In genomic region chr3:197552198-197552597, GRCh38 we compare ENCODE assay signal across 23 cellular contexts. TPM values are rescaled to one million over a fixed set of nuclear protein-coding genes. Genes with fewer than 3 reads are reported as not detected.
DNase-seq lines count a peak whose midpoint lies in the region; ATAC-seq, FAIRE-seq and TF ChIP-seq lines count a peak whose summit lies in the region.
"Had no signal": no experiment of that assay in that cellular context is flagged by ENCODE, and none has a peak within 500 bp of the region (broad histone marks: within the 10 kb centered on the region; RNA-seq: fewer than 3 reads in every experiment).

No MANE protein-coding gene starts in this region.

- peak overlapping the region; percentile 18 for H3K27ac Mint-ChIP-seq in activated CD8-positive, alpha-beta T cell treated with anti-CD3 and anti-CD28 coated beads, Interleukin-2, amount 10 ng/mL, durations not matched to agents 7 days and 5 days
- no peak overlapping the region for H3K27ac Mint-ChIP-seq in activated CD8-positive, alpha-beta T cell treated with anti-CD3 and anti-CD28 coated beads for 36 hours
- no peak overlapping the region for H3K27ac Mint-ChIP-seq in neural progenitor cell
- H3K27ac Mint-ChIP-seq: B cell, GM23338, HFFc6 had no signal

- H3K9ac ChIP-seq in HepG2 (ENCODE audit: insufficient read depth, low read depth, low read length): no peak overlapping the region
- H3K9ac ChIP-seq in H1 (replicated peaks in 1 of 4; ENCODE audit: extremely low read depth in 1 of 4, low read depth in 3 of 4, low read length in 3 of 4): no peak overlapping the region
- no peak overlapping the region for H3K9ac ChIP-seq in neural progenitor cell
- H3K9ac ChIP-seq: BLaER1 treated with 17β-estradiol and CSF1 and Interleukin-3, amounts not matched to agents 10 nM and 100 nM had no signal

- WGBS in HepG2 (ENCODE audit: low lambda C conversion rate): 97% methylated on average over 6 of the region's 6 CpGs
- WGBS in right lobe of liver (ENCODE audit: insufficient coverage, low coverage, low lambda C conversion rate, missing lambda C conversion rate): 94% methylated on average over 5 of the region's 6 CpGs
- WGBS in H1 (ENCODE audit: extremely low coverage in 1 of 2, insufficient coverage in 1 of 2, insufficient read length in 1 of 2, insufficient replicate concordance in 2 of 2, low coverage in 1 of 2, low lambda C conversion rate in 2 of 2, missing lambda C conversion rate in 1 of 2), 2 experiments: 91% methylated on average over 6 of the region's 6 CpGs; no CpG with 5 or more reads in 1 of the 2 experiments

- POLR2A ChIA-PET in activated CD8-positive, alpha-beta T cell treated with anti-CD3 and anti-CD28 coated beads, Interleukin-2, amount 10 ng/mL, durations not matched to agents 7 days and 5 days (lab: Charles Lee): no interaction called here
- POLR2A ChIA-PET in activated CD8-positive, alpha-beta T cell treated with anti-CD3 and anti-CD28 coated beads for 36 hours (lab: Charles Lee): interaction anchor here (1.7 kb wide), 1 partner anchor 37 kb away, joined by 5 read pairs; no protein-coding TSS in a partner anchor
- POLR2A ChIA-PET in HepG2 (lab: Yijun Ruan, JAX): no interaction called here
- POLR2A ChIA-PET in H1 (lab: Charles Lee; ENCODE audit: partially characterized antibody): interaction anchor here (1.1 kb wide), 1 partner anchor 9 kb away, joined by 4 read pairs; no protein-coding TSS in a partner anchor

- intact Hi-C loops in activated CD8-positive, alpha-beta T cell treated with anti-CD3 and anti-CD28 coated beads for 36 hours (cut with micrococcal nuclease): no loop called here
- intact Hi-C loops in HepG2 (cut with micrococcal nuclease; ENCODE audit: unreplicated experiment) (loop anchor here (5.0 kb wide), 1 partner anchor 40 kb away; no protein-coding TSS in a partner anchor), right lobe of liver (cut with DNase I) (no loop called here)

- H2BK15ac ChIP-seq in H1 (ENCODE audit: low read length): no peak overlapping the region

- H3K36me3 ChIP-seq in HepG2 (replicated peaks in 1 of 2; ENCODE audit: control insufficient read depth in 1 of 2, insufficient read depth in 2 of 2, low read length in 2 of 2) (no peaks in the 10 kb centered on the region; a peak in 2 of 5 replicates), right lobe of liver (peaks cover 0 to 15% (median 0%) of the 10 kb centered on the region in 4 donors), H1 (ENCODE audit: control insufficient read depth in 2 of 4, insufficient read depth in 4 of 4, low read length in 3 of 4) (no peaks in the 10 kb centered on the region), neural progenitor cell (no peaks in the 10 kb centered on the region)

- H3K27me3 Mint-ChIP-seq in activated CD8-positive, alpha-beta T cell treated with anti-CD3 and anti-CD28 coated beads, Interleukin-2, amount 10 ng/mL, durations not matched to agents 7 days and 5 days (ENCODE audit: low read depth): no peaks in the 10 kb centered on the region
- H3K27me3 Mint-ChIP-seq in activated CD8-positive, alpha-beta T cell treated with anti-CD3 and anti-CD28 coated beads for 36 hours: peaks cover 3% of the 10 kb centered on the region
- peaks cover 22% of the 10 kb centered on the region for H3K27me3 Mint-ChIP-seq in neural progenitor cell (ENCODE audit: insufficient read depth, low read depth)

- no peaks in the 10 kb centered on the region for H3K9me3 ChIP-seq in HepG2 (ENCODE audit: low read length)
- no peaks in the 10 kb centered on the region for H3K9me3 ChIP-seq in right lobe of liver
- no peaks in the 10 kb centered on the region for H3K9me3 ChIP-seq in H1 (ENCODE audit: insufficient read depth in 2 of 2, low read depth in 1 of 2, low read length in 1 of 2)
- no peaks in the 10 kb centered on the region for H3K9me3 ChIP-seq in neural progenitor cell (ENCODE audit: low read depth)

- H4K91ac ChIP-seq in H1 (replicated peaks; ENCODE audit: insufficient read length, low read length): no peak overlapping the region

- H4K20me1 ChIP-seq in HepG2 (ENCODE audit: insufficient read depth, low read length) (no peaks in the 10 kb centered on the region), H1 (replicated peaks in 1 of 2; ENCODE audit: control insufficient read depth in 1 of 2, insufficient read depth in 2 of 2, low read length in 2 of 2) (no peaks in the 10 kb centered on the region), neural progenitor cell (ENCODE audit: low read depth) (no peaks in the 10 kb centered on the region)

- peaks cover 49% of the 10 kb centered on the region for H3F3A ChIP-seq in neural progenitor cell (ENCODE audit: low read depth)

- no peak overlapping the region for H2BK5ac ChIP-seq in H1 (ENCODE audit: low read depth, low read length)

- TF ChIP-seq RAD21 in HepG2 (CRISPR knock-in tag; IDR thresholded peaks at IDR 0.05) (no peak), H1 (IDR thresholded peaks at IDR 0.05 in 1 of 2, conservative IDR thresholded peaks at IDR 0.05 in 1 of 2; ENCODE audit: low read depth in 2 of 2, low read length in 2 of 2) (no peak)

- no peak overlapping the region for H3K14ac ChIP-seq in H1 (ENCODE audit: insufficient read length)

- H3K27me3 ChIP-seq in HepG2 (ENCODE audit: control insufficient read depth in 1 of 2, insufficient read depth in 2 of 2, low read length in 2 of 2) (no peaks in the 10 kb centered on the region), right lobe of liver (no peaks in the 10 kb centered on the region), H1 (replicated peaks in 1 of 4; ENCODE audit: control insufficient read depth in 3 of 4, extremely low read depth in 1 of 4, insufficient read depth in 3 of 4, low read length in 3 of 4) (peaks cover 0 to 3% (median 1%) of the 10 kb centered on the region in 4 experiments; a peak in 1 of 7 replicates), neural progenitor cell (peaks cover 14% of the 10 kb centered on the region)
- H3K27me3 ChIP-seq: BLaER1 treated with 17β-estradiol and CSF1 and Interleukin-3, amounts not matched to agents 10 nM and 100 nM had no signal

- no peaks in the 10 kb centered on the region for H3K79me2 ChIP-seq in HepG2 (ENCODE audit: insufficient read depth, low read length)
- 0 out of 4 replicates have a peak, but pooled peaks cover 0 to 3% of the 10 kb centered on the region in 2 experiments for H3K79me2 ChIP-seq in H1 (ENCODE audit: control insufficient read depth in 1 of 2, insufficient read depth in 2 of 2, low read length in 2 of 2)
- H3K79me2 ChIP-seq in neural progenitor cell (ENCODE audit: low read depth): no peaks in the 10 kb centered on the region

- in situ Hi-C loops in HepG2 (cut with HindIII; ENCODE audit: extremely low pct_ligation_motif_present, low pct_unique_long_range_greater_than_20kb): no loop called here

- ATAC-seq in activated CD8-positive, alpha-beta T cell treated with anti-CD3 and anti-CD28 coated beads, Interleukin-2, amount 10 ng/mL, durations not matched to agents 7 days and 5 days: no peak
- ATAC-seq in activated CD8-positive, alpha-beta T cell treated with anti-CD3 and anti-CD28 coated beads for 36 hours: no peak
- no peak for ATAC-seq in HepG2
- no peak for ATAC-seq in right lobe of liver
- ATAC-seq: GM12878, GM23338, HCT116 had no signal

- BruUV-seq in HepG2 (replicated peaks; lab: Mats Ljungman, UMichigan): no TSS peak

- H3K4me1 ChIP-seq in HepG2 (ENCODE audit: insufficient read depth, low read length) (peaks cover 12% of the 10 kb centered on the region), right lobe of liver (peaks cover 0 to 8% (median 0%) of the 10 kb centered on the region in 4 donors), H1 (replicated peaks in 1 of 4; ENCODE audit: control insufficient read depth in 3 of 4, insufficient read depth in 4 of 4, low read length in 3 of 4) (peaks cover 10 to 19% (median 16%) of the 10 kb centered on the region in 4 experiments), neural progenitor cell (peaks cover 33% of the 10 kb centered on the region)

- H3K36me3 Mint-ChIP-seq in activated CD8-positive, alpha-beta T cell treated with anti-CD3 and anti-CD28 coated beads, Interleukin-2, amount 10 ng/mL, durations not matched to agents 7 days and 5 days (ENCODE audit: low read depth): peaks cover 51% of the 10 kb centered on the region
- peaks cover 27% of the 10 kb centered on the region for H3K36me3 Mint-ChIP-seq in activated CD8-positive, alpha-beta T cell treated with anti-CD3 and anti-CD28 coated beads for 36 hours (ENCODE audit: low read depth)
- no peaks in the 10 kb centered on the region for H3K36me3 Mint-ChIP-seq in neural progenitor cell

- H2BK120ac ChIP-seq in H1 (replicated peaks; ENCODE audit: low read depth, low read length): no peak overlapping the region

- no peak overlapping the region for H3K4ac ChIP-seq in H1 (replicated peaks; ENCODE audit: insufficient read length, low read depth, low read length)

- no peak overlapping the region for H3K4me3 ChIP-seq in HepG2 (replicated peaks in 1 of 3; ENCODE audit: insufficient read depth in 1 of 3, low read depth in 2 of 3, low read length in 3 of 3)
- H3K4me3 ChIP-seq in right lobe of liver: no peak overlapping the region
- no peak overlapping the region for H3K4me3 ChIP-seq in H1 (ENCODE audit: extremely low read depth in 1 of 4, insufficient read depth in 2 of 4, low read depth in 3 of 4, low read length in 4 of 4)
- no peak overlapping the region for H3K4me3 ChIP-seq in neural progenitor cell
- H3K4me3 ChIP-seq: BLaER1 treated with 17β-estradiol and CSF1 and Interleukin-3, amounts not matched to agents 10 nM and 100 nM; GM12878; GM23338 had no signal

- peaks cover 38% of the 10 kb centered on the region for H3K4me1 Mint-ChIP-seq in activated CD8-positive, alpha-beta T cell treated with anti-CD3 and anti-CD28 coated beads, Interleukin-2, amount 10 ng/mL, durations not matched to agents 7 days and 5 days (ENCODE audit: low read depth)
- peaks cover 22% of the 10 kb centered on the region for H3K4me1 Mint-ChIP-seq in activated CD8-positive, alpha-beta T cell treated with anti-CD3 and anti-CD28 coated beads for 36 hours (ENCODE audit: low read depth)
- H3K4me1 Mint-ChIP-seq in neural progenitor cell: peaks cover 34% of the 10 kb centered on the region

- H3K23me2 ChIP-seq in H1 (ENCODE audit: low read depth, low read length): peaks cover 10% of the 10 kb centered on the region; the same call in 1 of the 2 replicates

- H4K8ac ChIP-seq in H1 (ENCODE audit: extremely low read depth, insufficient read depth, low read length): no peak overlapping the region

- DNase-seq in activated CD8-positive, alpha-beta T cell treated with anti-CD3 and anti-CD28 coated beads, Interleukin-2, amount 10 ng/mL, durations not matched to agents 7 days and 5 days: no peak
- DNase-seq in activated CD8-positive, alpha-beta T cell treated with anti-CD3 and anti-CD28 coated beads for 36 hours: no peak
- DNase-seq in HepG2 (ENCODE audit: low spot score) (no peak), right lobe of liver (no peak), H1 (ENCODE audit: low read depth in 1 of 2, low spot score in 2 of 2) (no peak), neural progenitor cell (ENCODE audit: low spot score) (no peak)
- DNase-seq in stimulated activated CD4-positive, alpha-beta T cell treated with anti-CD3 and anti-CD28 coated beads, Interleukin-4, amount 100 ng/mL, for 4 hours: no peak
- DNase-seq: CD8-positive, alpha-beta memory T cell; COR-L47; DMS 273 treated with DMSO at 0.1 percent for 48 hours; DMS53; DND-41; EL; H7; HFFc6 had no signal

- TF ChIP-seq EP300 in HepG2 (IDR thresholded peaks at IDR 0.05; ENCODE audit: low read depth in 2 of 2, low read length in 2 of 2): no peak
- no peak for TF ChIP-seq EP300 in HepG2 (CRISPR knock-in tag; IDR thresholded peaks at IDR 0.05; ENCODE audit: borderline replicate concordance)
- no peak for TF ChIP-seq EP300 in H1 (IDR thresholded peaks at IDR 0.05; ENCODE audit: borderline replicate concordance in 1 of 2, low read depth in 2 of 2, low read length in 2 of 2)

- H3K27ac ChIP-seq in HepG2 (ENCODE audit: extremely low read length, insufficient read depth, low read length): no peak overlapping the region
- H3K27ac ChIP-seq in right lobe of liver: no peak overlapping the region
- no peak overlapping the region for H3K27ac ChIP-seq in H1 (ENCODE audit: low read depth, low read length)
- H3K27ac ChIP-seq in neural progenitor cell: no peak overlapping the region
- H3K27ac ChIP-seq: BLaER1 treated with 17β-estradiol and CSF1 and Interleukin-3, amounts not matched to agents 10 nM and 100 nM had no signal

- H2AFZ ChIP-seq in HepG2 (ENCODE audit: low read length) (no peak overlapping the region), H1 (ENCODE audit: low read length) (no peak overlapping the region), neural progenitor cell (replicated peaks) (no peak overlapping the region)
- H2AFZ ChIP-seq: GM23338 had no signal

- H3K56ac ChIP-seq in H1 (replicated peaks; ENCODE audit: insufficient read length, low read depth, low read length): no peak overlapping the region

- H2AK5ac ChIP-seq in H1 (ENCODE audit: low read depth, low read length): peak overlapping the region; percentile 59; the same call in 1 of the 2 replicates

- no peak overlapping the region for H3K4me2 ChIP-seq in HepG2 (ENCODE audit: low read depth, low read length)
- no peak overlapping the region for H3K4me2 ChIP-seq in H1 (ENCODE audit: insufficient read depth in 1 of 2, low read depth in 2 of 2, low read length in 2 of 2)
- H3K4me2 ChIP-seq in neural progenitor cell: no peak overlapping the region
- H3K4me2 ChIP-seq: BLaER1 treated with 17β-estradiol and CSF1 and Interleukin-3, amounts not matched to agents 10 nM and 100 nM; GM23338 had no signal

- FAIRE-seq in HepG2 (lab: Jason Lieb, UNC) (no peak), H1 (lab: Jason Lieb, UNC) (no peak)
- FAIRE-seq: GM12878, GM19239 had no signal

- CTCF ChIA-PET in activated CD8-positive, alpha-beta T cell treated with anti-CD3 and anti-CD28 coated beads, Interleukin-2, amount 10 ng/mL, durations not matched to agents 7 days and 5 days (lab: Charles Lee): no interaction called here
- CTCF ChIA-PET in activated CD8-positive, alpha-beta T cell treated with anti-CD3 and anti-CD28 coated beads for 36 hours (lab: Charles Lee): no interaction called here
- CTCF ChIA-PET in HepG2 (lab: Yijun Ruan, JAX; ENCODE audit: low intra/inter-chr PET ratio, low total read pairs): no interaction called here
- CTCF ChIA-PET in H1 (lab: Charles Lee; ENCODE audit: partially characterized antibody): interaction anchor here (2.2 kb wide), 1 partner anchor 10 kb away, joined by 12 read pairs; no protein-coding TSS in a partner anchor

- no peak overlapping the region for H3K4me3 Mint-ChIP-seq in activated CD8-positive, alpha-beta T cell treated with anti-CD3 and anti-CD28 coated beads, Interleukin-2, amount 10 ng/mL, durations not matched to agents 7 days and 5 days
- no peak overlapping the region for H3K4me3 Mint-ChIP-seq in activated CD8-positive, alpha-beta T cell treated with anti-CD3 and anti-CD28 coated beads for 36 hours
- H3K4me3 Mint-ChIP-seq in neural progenitor cell: peak overlapping the region; percentile 31
- H3K4me3 Mint-ChIP-seq: B cell, GM23338, HFFc6 had no signal

- H4K5ac ChIP-seq in H1 (ENCODE audit: insufficient read length, low read depth, low read length): no peak overlapping the region

- H3K9me3 Mint-ChIP-seq in activated CD8-positive, alpha-beta T cell treated with anti-CD3 and anti-CD28 coated beads, Interleukin-2, amount 10 ng/mL, durations not matched to agents 7 days and 5 days (ENCODE audit: insufficient read depth): no peaks in the 10 kb centered on the region
- H3K9me3 Mint-ChIP-seq in activated CD8-positive, alpha-beta T cell treated with anti-CD3 and anti-CD28 coated beads for 36 hours: no peaks in the 10 kb centered on the region
- no peaks in the 10 kb centered on the region for H3K9me3 Mint-ChIP-seq in neural progenitor cell
- H3K9me3 Mint-ChIP-seq: CD8-positive, alpha-beta memory T cell; HFFc6 had no signal

- TF ChIP-seq POLR2A in HepG2 (IDR thresholded peaks at IDR 0.05; ENCODE audit: insufficient read depth in 1 of 2, low read depth in 2 of 2, low read length in 2 of 2) (no peak), right lobe of liver (IDR thresholded peaks at IDR 0.05) (no peak), H1 (IDR thresholded peaks at IDR 0.05; ENCODE audit: control extremely low read depth in 1 of 2, low read depth in 2 of 2, low read length in 2 of 2) (no peak)

- peak overlapping the region; percentile 40 for H2BK20ac ChIP-seq in H1 (ENCODE audit: low read length)

- H3K23ac ChIP-seq in H1 (ENCODE audit: insufficient read length): no peak overlapping the region

- H3K18ac ChIP-seq in H1 (ENCODE audit: extremely low read depth, low read length): no peak overlapping the region

- TF ChIP-seq CTCF in activated CD8-positive, alpha-beta T cell treated with anti-CD3 and anti-CD28 coated beads for 36 hours (IDR thresholded peaks at IDR 0.05): no peak
- TF ChIP-seq CTCF in HepG2 (CRISPR knock-in tag; IDR thresholded peaks at IDR 0.05) (no peak), right lobe of liver (IDR thresholded peaks at IDR 0.05) (no peak), H1 (IDR thresholded peaks at IDR 0.05; ENCODE audit: control extremely low read depth in 1 of 3, insufficient read depth in 1 of 3, low read depth in 1 of 3, low read length in 3 of 3) (no peak), neural progenitor cell (IDR thresholded peaks at IDR 0.05) (no peak)

- H2BK12ac ChIP-seq in H1 (ENCODE audit: low read depth, low read length): no peak overlapping the region; the same call in 1 of the 2 replicates

- no peaks in the 10 kb centered on the region for H3K79me1 ChIP-seq in H1 (ENCODE audit: low read depth, low read length)

RNA-seq across cellular contexts. Expression of gene BDH1, which starts 3.6 kb away (rescaled TPM):
- 100 to 1,000 TPM; 166 to 171 TPM for total RNA-seq in activated CD8-positive, alpha-beta T cell treated with anti-CD3 and anti-CD28 coated beads, Interleukin-2, amount 10 ng/mL, durations not matched to agents 7 days and 5 days
- 100 to 1,000 TPM; 118 to 126 TPM for total RNA-seq in activated CD8-positive, alpha-beta T cell treated with anti-CD3 and anti-CD28 coated beads for 36 hours
- total RNA-seq in HepG2 (2016; rRNA removed; fragmentation: Illumina TruSeq; extraction: Trizol) (21.2 and 26.9 TPM in 2 replicates), right lobe of liver (100 to 1,000 TPM in 5 of 6 experiments, 10 to 100 TPM in 1; 65.5 to 366 (median 233) TPM), neural progenitor cell (ENCODE audit: low replicate concordance) (14.1 and 19.4 TPM in 2 replicates)
- 3.3 and 3.6 TPM in 2 replicates for total RNA-seq in HepG2 (2016; cell fraction: cytosol; rRNA removed; fragmentation: Illumina TruSeq; extraction: Trizol; ENCODE audit: low read depth)
- 21.4 and 23.7 TPM in 2 replicates for total RNA-seq in HepG2 (2016; cell fraction: insoluble cytoplasmic fraction; rRNA removed; fragmentation: Illumina TruSeq; extraction: Trizol)
- 5.1 and 6.3 TPM in 2 replicates for total RNA-seq in HepG2 (2016; cell fraction: membrane; rRNA removed; fragmentation: Illumina TruSeq; extraction: Trizol)
- total RNA-seq in HepG2 (2016; cell fraction: nucleus; rRNA removed; fragmentation: Illumina TruSeq; extraction: Trizol): 21.5 and 22.1 TPM in 2 replicates
- polyA plus RNA-seq in HepG2 (2011; rRNA removed) (71.9 and 88.5 TPM in 2 replicates), H1 (2011; rRNA removed) (27.7 and 28.1 TPM in 2 replicates)
- polyA plus RNA-seq in HepG2 (2011; cell fraction: cytosol; rRNA removed): 48.3 and 55.2 TPM in 2 replicates
- polyA plus RNA-seq in HepG2 (2011; cell fraction: nucleus; rRNA removed): 155 and 175 TPM in 2 replicates
- 58.0 and 95.2 TPM in 2 replicates for polyA plus RNA-seq in HepG2 (2012)
- 3.2 and 4.0 TPM in 2 replicates for polyA plus RNA-seq in HepG2 (2016; cell fraction: cytosol; fragmentation: Illumina TruSeq; extraction: Trizol; ENCODE audit: low read depth)
- 25.8 and 27.9 TPM in 2 replicates for polyA plus RNA-seq in HepG2 (2016; cell fraction: insoluble cytoplasmic fraction; fragmentation: Illumina TruSeq; extraction: Trizol; ENCODE audit: low read depth)
- polyA plus RNA-seq in HepG2 (2016; cell fraction: membrane; fragmentation: Illumina TruSeq; extraction: Trizol; ENCODE audit: low read depth): 5.6 and 5.9 TPM in 2 replicates
- 56.0 and 59.9 TPM in 2 replicates for polyA plus RNA-seq in HepG2 (2016; cell fraction: nucleus; fragmentation: Illumina TruSeq; extraction: Trizol; ENCODE audit: insufficient read depth, low read depth)
- polyA minus RNA-seq in HepG2 (2011; rRNA and poly(A)+ RNA removed; ENCODE audit: low replicate concordance): 7.9 and 48.3 TPM in 2 replicates
- polyA minus RNA-seq in HepG2 (2011; cell fraction: cytosol; rRNA and poly(A)+ RNA removed): 15.6 and 18.9 TPM in 2 replicates
- 54.7 and 82.6 TPM in 2 replicates for polyA minus RNA-seq in HepG2 (2011; cell fraction: nucleus; rRNA and poly(A)+ RNA removed)
- 24.0 and 27.2 TPM in 2 replicates for total RNA-seq in H1 (2021; fragmentation: NEBNext Ultra II Directional; extraction: Animal tissue kit (Norgen Biotek cat#: 25700))
- polyA plus RNA-seq in H1 (2011; cell fraction: cytosol; rRNA removed): 35.9 TPM
- polyA plus RNA-seq in H1 (2011; cell fraction: nucleus; rRNA removed): 45.8 TPM
- polyA plus RNA-seq in H1 (2012, experiment 1 of 2): 21.0 to 34.8 TPM (median 31.0 TPM) in 4 replicates
- 18.8 TPM for polyA plus RNA-seq in H1 (2012, experiment 2 of 2)
- polyA plus RNA-seq in H1 (2013, experiment 1 of 2): 16.2 TPM
- polyA plus RNA-seq in H1 (2013, experiment 2 of 2): 14.6 TPM
- polyA minus RNA-seq in H1 (2011; rRNA and poly(A)+ RNA removed): 28.8 and 37.6 TPM in 2 replicates
- 12.6 TPM for polyA minus RNA-seq in H1 (2011; cell fraction: cytosol; rRNA and poly(A)+ RNA removed)
- 26.3 TPM for polyA minus RNA-seq in H1 (2011; cell fraction: nucleus; rRNA and poly(A)+ RNA removed)
- total RNA-seq: A172, G401 had no signal

Comparison
In these comparisons a context has a peak if more than half of its experiments do, and no peak if none do; other contexts are left out.
1. POLR2A ChIA-PET loops: an anchor here in activated CD8-positive, alpha-beta T cell treated with anti-CD3 and anti-CD28 coated beads for 36 hours (1.7 kb wide) and H1 (1.1 kb wide); none called in activated CD8-positive, alpha-beta T cell treated with anti-CD3 and anti-CD28 coated beads, Interleukin-2, amount 10 ng/mL, durations not matched to agents 7 days and 5 days and HepG2.